15 cellular contexts compared by ENCODE assay signal in genomic region chr2:215667544-215668243, GRCh38.
DNase-seq lines count a peak whose midpoint lies in the region; ATAC-seq, FAIRE-seq and TF ChIP-seq lines count a peak whose summit lies in the region.
"Had no signal": no experiment of that assay in that cellular context is flagged by ENCODE, and none has a peak within 500 bp of the region (broad histone marks: within the 10 kb centered on the region; RNA-seq: fewer than 3 reads in every experiment).

No MANE protein-coding gene starts in this region.

- no peaks in the 10 kb centered on the region for H3K9me3 ChIP-seq in keratinocyte (ENCODE audit: control insufficient read depth, low read depth, low read length)

- H3K27ac ChIP-seq in ACC112 (ENCODE audit: low read depth, low read length) (no peak overlapping the region), keratinocyte (ENCODE audit: control insufficient read depth, insufficient read depth, low read length) (no peak overlapping the region), rectal smooth muscle tissue (ENCODE audit: low read depth, low read length) (peak overlapping the region; percentile 48)
- H3K27ac ChIP-seq: PC-9 had no signal

- H3K36me3 ChIP-seq in ACC112 (ENCODE audit: insufficient read depth, low read length): peaks cover 4% of the 10 kb centered on the region
- H3K36me3 ChIP-seq in keratinocyte (ENCODE audit: control insufficient read depth in 2 of 2, extremely low read depth in 1 of 2, insufficient read depth in 2 of 2, low read length in 2 of 2): no peaks in the 10 kb centered on the region
- H3K36me3 ChIP-seq in rectal smooth muscle tissue (ENCODE audit: control insufficient read depth, insufficient read depth, low read length): no peaks in the 10 kb centered on the region

- no peak for TF ChIP-seq CTCF in keratinocyte (optimal IDR thresholded peaks at IDR 0.05 in 1 of 3, IDR thresholded peaks at IDR 0.05 in 1 of 3, conservative IDR thresholded peaks at IDR 0.05 in 1 of 3; ENCODE audit: extremely low read depth in 1 of 3, insufficient read depth in 2 of 3, low read length in 3 of 3)

- H3K79me2 ChIP-seq in ACC112 (ENCODE audit: control insufficient read depth, insufficient read depth, low read length, unreplicated experiment) (no peaks in the 10 kb centered on the region), keratinocyte (ENCODE audit: control insufficient read depth, insufficient read depth, low read length) (no peaks in the 10 kb centered on the region)

- H3K9ac ChIP-seq in keratinocyte (ENCODE audit: control insufficient read depth, extremely low read depth, insufficient read depth, low read length) (no peak overlapping the region), rectal smooth muscle tissue (ENCODE audit: low read length) (no peak overlapping the region)

- no peak overlapping the region for H3K4me2 ChIP-seq in keratinocyte (ENCODE audit: control insufficient read depth, extremely low read depth, insufficient read depth, low read depth, low read length)
- H3K4me2 ChIP-seq: PC-9 had no signal

- dilution Hi-C loops in keratinocyte (cut with MboI; ENCODE audit: extremely low pct_ligation_motif_present, low sequenced_read_pairs): no loop called here

- no peak for ATAC-seq in GM18870 (IDR thresholded peaks at IDR 0.05; ENCODE audit: unreplicated experiment)
- no peak for ATAC-seq in GM21717 (IDR thresholded peaks at IDR 0.05; ENCODE audit: unreplicated experiment)
- ATAC-seq: CD8-positive, alpha-beta T cell had no signal

- DNase-seq in SK-N-DZ (ENCODE audit: low spot score) (peak; percentile 82), keratinocyte (ENCODE audit: low read depth, low spot score) (no peak), SIG-M5 (lab: John Stamatoyannopoulos, UW) (no peak)
- DNase-seq: CD8-positive, alpha-beta T cell; H9; NCI-H1417; NCI-H1930; NCI-H2171; NCI-H446 treated with DMSO at 0.1 percent for 48 hours; NCI-H748 treated with DMSO at 0.1 percent for 48 hours; PC-9 had no signal

- H3K4me3 ChIP-seq in ACC112 (ENCODE audit: low read depth, low read length) (no peak overlapping the region), keratinocyte (ENCODE audit: control insufficient read depth in 2 of 3, extremely low read depth in 1 of 3, insufficient read depth in 2 of 3, low read depth in 1 of 3, low read length in 3 of 3) (no peak overlapping the region), rectal smooth muscle tissue (ENCODE audit: low read length) (no peak overlapping the region)
- H3K4me3 ChIP-seq: PC-9 had no signal

- H3K9me1 ChIP-seq in keratinocyte (ENCODE audit: control insufficient read depth, extremely low read depth, insufficient read depth, low read length): no peaks in the 10 kb centered on the region

- H3K27me3 ChIP-seq in ACC112 (ENCODE audit: insufficient read depth, low read length) (no peaks in the 10 kb centered on the region), keratinocyte (ENCODE audit: control insufficient read depth, extremely low read depth, insufficient read depth, low read length) (no peaks in the 10 kb centered on the region), rectal smooth muscle tissue (ENCODE audit: control insufficient read depth, insufficient read depth, low read length) (no peaks in the 10 kb centered on the region)

- peak; percentile 36 for FAIRE-seq in keratinocyte (lab: Jason Lieb, UNC)

- no peaks in the 10 kb centered on the region for H4K20me1 ChIP-seq in keratinocyte (ENCODE audit: control insufficient read depth, extremely low read depth, insufficient read depth, low read length)

- H3K4me1 ChIP-seq in ACC112 (ENCODE audit: control insufficient read depth, insufficient read depth, low read length, unreplicated experiment): peaks cover 26% of the 10 kb centered on the region
- H3K4me1 ChIP-seq in keratinocyte (ENCODE audit: control insufficient read depth, extremely low read depth, insufficient read depth, low read length): peaks cover 20% of the 10 kb centered on the region
- peaks cover 20% of the 10 kb centered on the region for H3K4me1 ChIP-seq in rectal smooth muscle tissue (ENCODE audit: control insufficient read depth, insufficient read depth, low read length)

- H2AFZ ChIP-seq in ACC112 (ENCODE audit: low read length, unreplicated experiment) (peak overlapping the region; percentile 31), keratinocyte (ENCODE audit: control insufficient read depth, low read length) (no peak overlapping the region)
- H2AFZ ChIP-seq: PC-9 had no signal
